Comparison of ENCODE assay signal across 8 cellular contexts in the genomic region with DNA sequence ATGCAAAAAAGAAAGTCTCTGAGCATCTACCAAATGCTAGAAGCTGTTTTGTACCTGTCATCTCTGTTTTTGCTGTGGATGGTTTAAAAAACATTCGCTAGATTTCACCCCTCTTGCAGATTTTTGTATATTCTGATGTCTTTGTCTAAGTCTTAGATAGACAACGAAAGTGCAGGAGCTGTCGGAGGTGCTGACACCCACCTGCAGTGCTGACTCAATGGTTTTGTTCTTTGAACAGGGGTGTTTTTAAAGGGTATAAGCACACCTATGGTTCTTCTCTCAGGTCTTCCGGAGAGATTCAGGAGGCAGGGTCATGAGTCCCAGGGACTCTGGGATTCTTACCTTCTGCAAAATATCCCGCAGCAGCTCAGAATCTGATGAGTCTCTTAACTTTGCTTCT.
DNase-seq lines count a peak whose midpoint lies in the region; ATAC-seq, FAIRE-seq and TF ChIP-seq lines count a peak whose summit lies in the region.
"Not testable (repeated sequence)": the region's sequence is repeated elsewhere in the genome, so short reads cannot be mapped to it uniquely, and the experiment has no call there.

No MANE protein-coding gene starts in this region.

- POLR2A ChIA-PET in A549 (lab: Yijun Ruan, JAX); PC-3 (lab: Charles Lee; ENCODE audit: unreplicated experiment); activated CD4-positive, alpha-beta T cell treated with anti-CD3 and anti-CD28 coated beads for 36 hours (lab: Charles Lee); K562 (lab: Yijun Ruan, JAX); endothelial cell of umbilical vein (lab: Charles Lee): not testable (repeated sequence)

- in situ Hi-C loops in K562 (cut with MboI): not testable (repeated sequence)

- not testable (repeated sequence) for H3K9me2 ChIP-seq in PC-3 (replicated peaks; ENCODE audit: low read length)

- H3K36me3 Mint-ChIP-seq in activated CD4-positive, alpha-beta T cell treated with anti-CD3 and anti-CD28 coated beads for 36 hours (ENCODE audit: low read depth): peaks cover 19% of the 10 kb centered on the region

- H3K4me1 ChIP-seq in A549: peaks cover 28% of the 10 kb centered on the region
- H3K4me1 ChIP-seq in PC-3 (ENCODE audit: insufficient read depth, low read length): peaks cover 16% of the 10 kb centered on the region
- H3K4me1 ChIP-seq in K562 (replicated peaks in 1 of 2; ENCODE audit: control insufficient read depth in 2 of 2, insufficient read depth in 2 of 2, low read length in 2 of 2); smooth muscle cell (ENCODE audit: low read depth): not testable (repeated sequence)
- peaks cover 16% of the 10 kb centered on the region for H3K4me1 ChIP-seq in endothelial cell of umbilical vein (ENCODE audit: control insufficient read depth, extremely low read depth, insufficient read depth, low read length)
- peaks cover 0 to 40% of the 10 kb centered on the region in 2 donors for H3K4me1 ChIP-seq in right atrium auricular region
- H3K4me1 ChIP-seq in osteoblast (ENCODE audit: insufficient read depth, low read length): peaks cover 33% of the 10 kb centered on the region

- not testable (repeated sequence) for ATAC-seq in A549; PC-3; activated CD4-positive, alpha-beta T cell treated with anti-CD3 and anti-CD28 coated beads for 36 hours; K562

- not testable (repeated sequence) for TF ChIP-seq CTCF in A549 (IDR thresholded peaks at IDR 0.05); PC-3 (conservative IDR thresholded peaks at IDR 0.05; ENCODE audit: low read depth, low read length); K562 (IDR thresholded peaks at IDR 0.05 in 2 of 3, conservative IDR thresholded peaks at IDR 0.05 in 1 of 3; ENCODE audit: insufficient read depth in 2 of 3, low read depth in 1 of 3, low read length in 3 of 3); endothelial cell of umbilical vein (IDR thresholded peaks at IDR 0.05; ENCODE audit: extremely low read depth in 1 of 2, insufficient read depth in 1 of 2, low read depth in 1 of 2, low read length in 2 of 2); right atrium auricular region (IDR thresholded peaks at IDR 0.05); osteoblast (IDR thresholded peaks at IDR 0.05; ENCODE audit: extremely low read depth, low read depth, low read length); smooth muscle cell (IDR thresholded peaks at IDR 0.05; ENCODE audit: borderline replicate concordance, insufficient read depth, poor library complexity, severe bottlenecking)

- 72% methylated on average over 5 of the region's 5 CpGs for WGBS in A549 (ENCODE audit: missing lambda C conversion rate)
- WGBS in K562 (ENCODE audit: insufficient coverage, low coverage, missing lambda C conversion rate): 75% methylated on average over 4 of the region's 5 CpGs
- WGBS in smooth muscle cell (ENCODE audit: low lambda C conversion rate): 97% methylated on average over 5 of the region's 5 CpGs

- not testable (repeated sequence) for TF ChIP-seq RAD21 in A549 (conservative IDR thresholded peaks at IDR 0.05 in 1 of 2, IDR thresholded peaks at IDR 0.05 in 1 of 2); K562 (CRISPR knock-in tag; conservative IDR thresholded peaks at IDR 0.05 in 1 of 2, IDR thresholded peaks at IDR 0.05 in 1 of 2)

- H3K79me2 ChIP-seq in PC-3 (ENCODE audit: low read length); endothelial cell of umbilical vein (ENCODE audit: control insufficient read depth, insufficient read depth, low read length); osteoblast (ENCODE audit: insufficient read depth, low read length); smooth muscle cell (ENCODE audit: low read depth): not testable (repeated sequence)
- H3K79me2 ChIP-seq in K562 (ENCODE audit: control insufficient read depth, insufficient read depth, low read length): peaks cover 13% of the 10 kb centered on the region

- not testable (repeated sequence) for H3K9me1 ChIP-seq in K562 (ENCODE audit: control insufficient read depth, insufficient read depth, low read length); endothelial cell of umbilical vein (replicated peaks; ENCODE audit: control insufficient read depth, extremely low read depth, insufficient read depth, low read length)

- CTCF ChIA-PET in A549 (lab: Yijun Ruan, JAX); PC-3 (lab: Charles Lee); activated CD4-positive, alpha-beta T cell treated with anti-CD3 and anti-CD28 coated beads for 36 hours (lab: Charles Lee); K562 (lab: Yijun Ruan, JAX; ENCODE audit: low intra/inter-chr PET ratio): not testable (repeated sequence)
- CTCF ChIA-PET in endothelial cell of umbilical vein (lab: Charles Lee): interaction anchor here (1.0 to 1.7 kb wide), 3 partner anchors 10 to 241 kb away, joined by 3 read pairs; no protein-coding TSS in a partner anchor

- not testable (repeated sequence) for H3K9ac ChIP-seq in PC-3 (ENCODE audit: low read length); K562 (ENCODE audit: insufficient read depth in 1 of 2, low read depth in 2 of 2, low read length in 2 of 2); endothelial cell of umbilical vein (replicated peaks; ENCODE audit: extremely low read depth, insufficient read depth, low read length); smooth muscle cell (ENCODE audit: low read depth)

- not testable (repeated sequence) for DNase-seq in A549 (ENCODE audit: low read depth in 1 of 2, low spot score in 1 of 2); PC-3; K562 (ENCODE audit: extremely low read depth in 1 of 4, low spot score in 3 of 4); endothelial cell of umbilical vein (ENCODE audit: low read depth, low spot score); right atrium auricular region (ENCODE audit: low spot score); osteoblast (ENCODE audit: insufficient read length, low spot score, missing footprints); smooth muscle cell (lab: John Stamatoyannopoulos, UW; ENCODE audit: unreplicated experiment)
- peak; percentile 13 for DNase-seq in activated CD4-positive, alpha-beta T cell treated with anti-CD3 and anti-CD28 coated beads for 36 hours

- not testable (repeated sequence) for H3F3A ChIP-seq in PC-3 (ENCODE audit: low read length, unreplicated experiment); smooth muscle cell (ENCODE audit: low read depth)

- not testable (repeated sequence) for H3K27me3 Mint-ChIP-seq in activated CD4-positive, alpha-beta T cell treated with anti-CD3 and anti-CD28 coated beads for 36 hours

- H3K4me3 ChIP-seq in A549; PC-3 (ENCODE audit: low read length); K562; endothelial cell of umbilical vein (replicated peaks in 1 of 3; ENCODE audit: insufficient read depth in 1 of 3, low read depth in 1 of 3, low read length in 3 of 3); right atrium auricular region; osteoblast (ENCODE audit: insufficient read depth, low read length); smooth muscle cell: not testable (repeated sequence)

- not testable (repeated sequence) for H3K9me3 Mint-ChIP-seq in activated CD4-positive, alpha-beta T cell treated with anti-CD3 and anti-CD28 coated beads for 36 hours (ENCODE audit: low read depth)

- intact Hi-C loops in PC-3 (cut with micrococcal nuclease); endothelial cell of umbilical vein (cut with micrococcal nuclease): not testable (repeated sequence)
- intact Hi-C loops in activated CD4-positive, alpha-beta T cell treated with anti-CD3 and anti-CD28 coated beads for 36 hours (cut with DNase I, micrococcal nuclease): loop anchor here in 1 of 2 experiments (10.0 kb wide), 1 partner anchor 352 kb away; a partner anchor contains a TSS
- intact Hi-C loops in K562 (cut with micrococcal nuclease): loop anchor here (10.0 kb wide), 1 partner anchor 122 kb away; no protein-coding TSS in a partner anchor

- H3K27ac Mint-ChIP-seq in activated CD4-positive, alpha-beta T cell treated with anti-CD3 and anti-CD28 coated beads for 36 hours: not testable (repeated sequence)

- BruUV-seq in PC-3 (replicated peaks; lab: Mats Ljungman, UMichigan); K562 (replicated peaks; lab: Mats Ljungman, UMichigan); endothelial cell of umbilical vein (replicated peaks; lab: Mats Ljungman, UMichigan): not testable (repeated sequence)

- not testable (repeated sequence) for TF ChIP-seq POLR2A in A549 (IDR thresholded peaks at IDR 0.05; ENCODE audit: low read length); K562 (conservative IDR thresholded peaks at IDR 0.05); endothelial cell of umbilical vein (IDR thresholded peaks at IDR 0.05; ENCODE audit: low read depth, low read length)

- H3K27ac ChIP-seq in A549: peak overlapping the region; percentile 89 to 94; a peak in 5 of 6 replicates
- 0 out of 2 replicates have a peak overlapping the region, but pooled peaks have one; percentile 20 for H3K27ac ChIP-seq in PC-3 (ENCODE audit: low read length)
- H3K27ac ChIP-seq in K562 (ENCODE audit: extremely low read depth, low read depth, low read length): peak overlapping the region; percentile 54; the same call in 1 of the 3 replicates
- H3K27ac ChIP-seq in endothelial cell of umbilical vein (ENCODE audit: insufficient read depth, low read depth, low read length): peak overlapping the region; percentile 40
- peak overlapping the region; percentile 84 to 92 for H3K27ac ChIP-seq in right atrium auricular region
- H3K27ac ChIP-seq in osteoblast (ENCODE audit: low read depth, low read length): peak overlapping the region; percentile 58
- peak overlapping the region; percentile 96 for H3K27ac ChIP-seq in smooth muscle cell (ENCODE audit: low read depth)

- not testable (repeated sequence) for H3K27me3 ChIP-seq in PC-3 (ENCODE audit: low read length); K562 (ENCODE audit: control insufficient read depth in 2 of 2, insufficient read depth in 2 of 2, low read length in 2 of 2); endothelial cell of umbilical vein (ENCODE audit: control insufficient read depth in 2 of 2, insufficient read depth in 2 of 2, low read length in 2 of 2); right atrium auricular region; osteoblast (ENCODE audit: insufficient read depth, low read length); smooth muscle cell (ENCODE audit: low read depth)

- H3K9me3 ChIP-seq in A549; PC-3 (ENCODE audit: low read length); K562 (replicated peaks; ENCODE audit: control insufficient read depth, insufficient read depth, low read depth, low read length); endothelial cell of umbilical vein (replicated peaks; ENCODE audit: control insufficient read depth, insufficient read depth, low read length); right atrium auricular region; osteoblast (ENCODE audit: low read depth, low read length); smooth muscle cell (replicated peaks; ENCODE audit: low read depth): not testable (repeated sequence)

- H3K4me2 ChIP-seq in A549 (peak overlapping the region; percentile 92), PC-3 (ENCODE audit: low read length) (peak overlapping the region; percentile 84; the same call in 1 of the 2 replicates), endothelial cell of umbilical vein (ENCODE audit: insufficient read depth, low read length) (peak overlapping the region; percentile 41), osteoblast (ENCODE audit: insufficient read depth, low read length) (peak overlapping the region; percentile 45), smooth muscle cell (peak overlapping the region; percentile 22)
- H3K4me2 ChIP-seq in K562 (ENCODE audit: insufficient read depth, low read length): not testable (repeated sequence)

- H3K36me3 ChIP-seq in PC-3 (ENCODE audit: low read depth, low read length); endothelial cell of umbilical vein (ENCODE audit: control insufficient read depth in 2 of 2, extremely low read depth in 1 of 2, insufficient read depth in 2 of 2, low read length in 2 of 2); smooth muscle cell (ENCODE audit: low read depth): not testable (repeated sequence)
- peaks cover 12% of the 10 kb centered on the region; the same call in 1 of the 3 replicates for H3K36me3 ChIP-seq in K562 (ENCODE audit: control insufficient read depth, insufficient read depth, low read length)
- peaks cover 21% of the 10 kb centered on the region for H3K36me3 ChIP-seq in right atrium auricular region
- H3K36me3 ChIP-seq in osteoblast (ENCODE audit: insufficient read depth, low read length): peaks cover 26% of the 10 kb centered on the region

- dilution Hi-C loops in endothelial cell of umbilical vein (cut with MboI; ENCODE audit: extremely low pct_ligation_motif_present, low sequenced_read_pairs): not testable (repeated sequence)

- not testable (repeated sequence) for H4K20me1 ChIP-seq in PC-3 (ENCODE audit: low read length); K562 (replicated peaks; ENCODE audit: control insufficient read depth, insufficient read depth, low read length); endothelial cell of umbilical vein (replicated peaks; ENCODE audit: control insufficient read depth, extremely low read depth, insufficient read depth, low read length); smooth muscle cell (ENCODE audit: low read depth)
- H4K20me1 ChIP-seq in osteoblast (ENCODE audit: insufficient read depth, low read length): peaks cover 10% of the 10 kb centered on the region

- TF ChIP-seq EP300 in A549 (IDR thresholded peaks at IDR 0.05); K562 (IDR thresholded peaks at IDR 0.05; ENCODE audit: low read length): not testable (repeated sequence)

- not testable (repeated sequence) for H3K4me3 Mint-ChIP-seq in activated CD4-positive, alpha-beta T cell treated with anti-CD3 and anti-CD28 coated beads for 36 hours

- FAIRE-seq in A549 (lab: Jason Lieb, UNC); K562 (lab: Jason Lieb, UNC); endothelial cell of umbilical vein (lab: Jason Lieb, UNC): not testable (repeated sequence)

- not testable (repeated sequence) for H2AFZ ChIP-seq in PC-3 (ENCODE audit: low read length); K562 (ENCODE audit: low read depth, low read length); endothelial cell of umbilical vein (ENCODE audit: low read depth, low read length); osteoblast (ENCODE audit: low read length); smooth muscle cell (ENCODE audit: low read depth)

- H3K4me1 Mint-ChIP-seq in activated CD4-positive, alpha-beta T cell treated with anti-CD3 and anti-CD28 coated beads for 36 hours: peaks cover 20% of the 10 kb centered on the region

Comparison
In these comparisons a context has a peak if more than half of its experiments do, and no peak if none do; other contexts are left out.
1. H3K27ac ChIP-seq: peak in every context shown above with its lines; median percentile 96 in smooth muscle cell; 92 in A549; 88 in right atrium auricular region; 58 in osteoblast; 54 in K562; 40 in endothelial cell of umbilical vein; 20 in PC-3.